ENCODE assay signal across 22 cellular contexts in the genomic region with DNA sequence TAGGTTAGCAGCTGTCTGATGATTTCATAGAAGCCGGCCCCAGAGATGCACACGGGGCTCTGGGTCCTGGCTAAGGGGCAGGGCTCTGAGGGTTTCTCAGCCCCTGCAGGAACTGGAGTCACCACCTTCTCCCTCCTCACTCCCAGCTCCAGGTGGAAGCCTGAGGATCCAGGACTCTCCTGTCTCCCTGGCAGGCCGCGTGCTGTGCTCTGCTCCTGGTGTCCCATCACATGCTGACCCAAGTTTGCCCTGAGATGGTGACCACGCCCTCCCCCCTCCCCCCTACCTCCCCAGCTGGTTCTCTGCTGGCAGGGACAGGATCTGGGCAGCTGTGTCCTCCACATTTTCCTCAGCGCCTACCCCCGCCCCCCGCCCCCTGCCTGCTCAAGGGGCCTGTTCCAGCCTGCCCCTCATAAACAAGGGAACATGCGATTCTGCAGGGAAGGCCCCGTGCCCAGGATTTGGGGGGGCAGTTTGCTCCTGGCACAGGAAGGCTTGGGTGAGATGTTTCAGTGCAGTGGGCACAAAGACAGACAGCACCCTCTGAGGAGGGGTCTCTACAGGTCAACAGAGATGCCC.
DNase-seq lines count a peak whose midpoint lies in the region; ATAC-seq and TF ChIP-seq lines count a peak whose summit lies in the region.
"Had no signal": no experiment of that assay in that cellular context is flagged by ENCODE, and none has a peak within 500 bp of the region (broad histone marks: within the 10 kb centered on the region; RNA-seq: fewer than 3 reads in every experiment).

No MANE protein-coding gene starts in this region.

- no peak for TF ChIP-seq POLR2A in HCT116 (IDR thresholded peaks at IDR 0.05; ENCODE audit: borderline replicate concordance, extremely low read depth, insufficient read depth, insufficient read length)

- H3K27ac ChIP-seq in HCT116 (ENCODE audit: low read depth, low read length) (no peak overlapping the region), RWPE1 (peak overlapping the region; percentile 76)
- H3K27ac ChIP-seq: C4-2B, GM23248, KMS-11, pancreas, right lobe of liver had no signal

- ATAC-seq in HCT116 (no peak), GM18907 (IDR thresholded peaks at IDR 0.05; ENCODE audit: unreplicated experiment) (no peak)
- ATAC-seq: pancreas; PC-3; right lobe of liver; stimulated activated effector memory CD8-positive, alpha-beta T cell treated with anti-CD3 and anti-CD28 coated beads, Interleukin-12 subunit alpha, Interleukin-12 subunit beta, amount 100 ng/mL, for 72 hours had no signal

- H3K9ac ChIP-seq in HCT116 (ENCODE audit: low read length), result no peak overlapping the region
- H3K9ac ChIP-seq: GM23248, KMS-11 had no signal

- no peaks in the 10 kb centered on the region for H3K9me2 ChIP-seq in HCT116 (ENCODE audit: insufficient read depth)

- H2AFZ ChIP-seq in HCT116 (ENCODE audit: low read depth, low read length, poor library complexity, severe bottlenecking), result no peak overlapping the region
- H2AFZ ChIP-seq: GM23248 had no signal

- POLR2A ChIA-PET in HCT116 (lab: Charles Lee) (no interaction called here), RWPE1 (lab: Yijun Ruan, JAX; ENCODE audit: low non-redundant PET) (no interaction called here)

- H3K4me1 ChIP-seq in HCT116 (ENCODE audit: control insufficient read depth in 1 of 2, insufficient read depth in 2 of 2, low read length in 2 of 2), result peaks cover 3 to 26% of the 10 kb centered on the region in 2 experiments
- H3K4me1 ChIP-seq: pancreas, right lobe of liver had no signal

- TF ChIP-seq CTCF in HCT116 (IDR thresholded peaks at IDR 0.05 in 2 of 3, conservative IDR thresholded peaks at IDR 0.05 in 1 of 3; ENCODE audit: borderline replicate concordance in 1 of 3, insufficient read depth in 1 of 3, low read depth in 2 of 3, low read length in 2 of 3) (no peak), RWPE1 (conservative IDR thresholded peaks at IDR 0.05; ENCODE audit: low read depth) (no peak)

- intact Hi-C loops in HCT116 (cut with micrococcal nuclease), result no loop called here

- H3K79me2 ChIP-seq in HCT116 (ENCODE audit: insufficient read depth, low read length), result no peaks in the 10 kb centered on the region

- H3K27me3 ChIP-seq in HCT116 (ENCODE audit: insufficient read depth, low read length), result no peaks in the 10 kb centered on the region
- no peaks in the 10 kb centered on the region for H3K27me3 ChIP-seq in MG63
- H3K27me3 ChIP-seq: pancreas, right lobe of liver had no signal

- DNase-seq in COR-L47 (lab: John Stamatoyannopoulos, UW) (peak; percentile 59), HCT116 (ENCODE audit: low read depth, low spot score) (no peak), RWPE1 (ENCODE audit: low spot score) (peak; percentile 42), left kidney (ENCODE audit: low read depth, low spot score) (peak; percentile 70), MG63 (no peak), SKM-1 (lab: John Stamatoyannopoulos, UW; ENCODE audit: unreplicated experiment) (no peak)
- no peak for DNase-seq in activated naive CD4-positive, alpha-beta T cell treated with anti-CD3 and anti-CD28 coated beads, Interleukin-2, amount 50 U/mL, for 16 hours
- DNase-seq: activated B cell treated with CpG ODN at 0.5 μM for 24 hours; activated CD4-positive, alpha-beta memory T cell treated with anti-CD3 and anti-CD28 coated beads, Interleukin-2, amount 10 ng/mL, durations not matched to agents 7 days and 5 days; foreskin melanocyte; GM23248; islet precursor cell; naive B cell; NCI-H1048; pancreas; PC-3; right lobe of liver had no signal

- TF ChIP-seq RAD21 in HCT116 (IDR thresholded peaks at IDR 0.05; ENCODE audit: low read depth), result no peak

- RAD21 ChIA-PET in HCT116 (lab: Charles Lee; ENCODE audit: low non-redundant PET in 1 of 2, low total read pairs in 2 of 2, uncharacterized antibody in 2 of 2, unreplicated experiment in 2 of 2), result no interaction called here

- H4K20me1 ChIP-seq in HCT116 (ENCODE audit: insufficient read depth), result no peaks in the 10 kb centered on the region

- H3K36me3 ChIP-seq in HCT116 (ENCODE audit: control insufficient read depth in 1 of 2, insufficient read depth in 2 of 2, low read length in 2 of 2), result no peaks in the 10 kb centered on the region
- H3K36me3 ChIP-seq in MG63, result no peaks in the 10 kb centered on the region
- H3K36me3 ChIP-seq: pancreas, right lobe of liver had no signal

- no TSS peak for BruUV-seq in HCT116 (replicated peaks; lab: Mats Ljungman, UMichigan)

- CTCF ChIA-PET in HCT116 (lab: Charles Lee) (no interaction called here), RWPE1 (lab: Yijun Ruan, JAX) (interaction anchor here (0.6 to 1.5 kb wide), 4 partner anchors 19 to 409 kb away, joined by 3 to 5 read pairs (median 4); no protein-coding TSS in a partner anchor)

- H3K9me3 ChIP-seq in HCT116 (ENCODE audit: control insufficient read depth in 1 of 2, insufficient read depth in 1 of 2, low read depth in 1 of 2, low read length in 2 of 2), result no peaks in the 10 kb centered on the region
- H3K9me3 ChIP-seq in MG63, result no peaks in the 10 kb centered on the region
- H3K9me3 ChIP-seq: pancreas, right lobe of liver had no signal

- no peak overlapping the region for H3K4me3 ChIP-seq in HCT116 (replicated peaks in 1 of 2; ENCODE audit: low read depth in 1 of 2, low read length in 2 of 2)
- H3K4me3 ChIP-seq in MG63, result no peak overlapping the region
- H3K4me3 ChIP-seq: GM23248, lung, pancreas, right lobe of liver had no signal

- peak overlapping the region; percentile 9; the same call in 1 of the 2 replicates for H3K4me2 ChIP-seq in HCT116 (ENCODE audit: low read length)
- H3K4me2 ChIP-seq: KMS-11 had no signal

TF ChIP-seq in HCT116, 20 proteins besides CTCF, POLR2A, EP300 and RAD21 (continues in another document):
- TF ChIP-seq EGR1 (IDR thresholded peaks at IDR 0.05; ENCODE audit: low read depth), result no peak
- TF ChIP-seq JUND (IDR thresholded peaks at IDR 0.05), result no peak
- no peak for TF ChIP-seq TCF7L2 (IDR thresholded peaks at IDR 0.05; ENCODE audit: borderline replicate concordance, extremely low read depth, insufficient read depth, insufficient read length)
- TF ChIP-seq FOSL1 (IDR thresholded peaks at IDR 0.05; ENCODE audit: low read depth), result no peak
- no peak for TF ChIP-seq CEBPB (IDR thresholded peaks at IDR 0.05; ENCODE audit: low read depth)
- TF ChIP-seq ZFX (IDR thresholded peaks at IDR 0.05), result no peak
- no peak for TF ChIP-seq ZBTB33 (IDR thresholded peaks at IDR 0.05; ENCODE audit: extremely low read depth, insufficient replicate concordance, low read length)
- TF ChIP-seq YY1 (IDR thresholded peaks at IDR 0.05; ENCODE audit: extremely low read depth, insufficient replicate concordance, low read depth, low read length), result no peak
- no peak for TF ChIP-seq CBX3 (IDR thresholded peaks at IDR 0.05; ENCODE audit: low read depth)
- no peak for TF ChIP-seq ATF3 (IDR thresholded peaks at IDR 0.05)
- TF ChIP-seq SIN3A (IDR thresholded peaks at IDR 0.05; ENCODE audit: low read depth), result no peak
- no peak for TF ChIP-seq EZH2 (IDR thresholded peaks at IDR 0.05)
- TF ChIP-seq EZH2phosphoT487 (IDR thresholded peaks at IDR 0.05; ENCODE audit: borderline replicate concordance), result no peak
- TF ChIP-seq, protein P1, sequence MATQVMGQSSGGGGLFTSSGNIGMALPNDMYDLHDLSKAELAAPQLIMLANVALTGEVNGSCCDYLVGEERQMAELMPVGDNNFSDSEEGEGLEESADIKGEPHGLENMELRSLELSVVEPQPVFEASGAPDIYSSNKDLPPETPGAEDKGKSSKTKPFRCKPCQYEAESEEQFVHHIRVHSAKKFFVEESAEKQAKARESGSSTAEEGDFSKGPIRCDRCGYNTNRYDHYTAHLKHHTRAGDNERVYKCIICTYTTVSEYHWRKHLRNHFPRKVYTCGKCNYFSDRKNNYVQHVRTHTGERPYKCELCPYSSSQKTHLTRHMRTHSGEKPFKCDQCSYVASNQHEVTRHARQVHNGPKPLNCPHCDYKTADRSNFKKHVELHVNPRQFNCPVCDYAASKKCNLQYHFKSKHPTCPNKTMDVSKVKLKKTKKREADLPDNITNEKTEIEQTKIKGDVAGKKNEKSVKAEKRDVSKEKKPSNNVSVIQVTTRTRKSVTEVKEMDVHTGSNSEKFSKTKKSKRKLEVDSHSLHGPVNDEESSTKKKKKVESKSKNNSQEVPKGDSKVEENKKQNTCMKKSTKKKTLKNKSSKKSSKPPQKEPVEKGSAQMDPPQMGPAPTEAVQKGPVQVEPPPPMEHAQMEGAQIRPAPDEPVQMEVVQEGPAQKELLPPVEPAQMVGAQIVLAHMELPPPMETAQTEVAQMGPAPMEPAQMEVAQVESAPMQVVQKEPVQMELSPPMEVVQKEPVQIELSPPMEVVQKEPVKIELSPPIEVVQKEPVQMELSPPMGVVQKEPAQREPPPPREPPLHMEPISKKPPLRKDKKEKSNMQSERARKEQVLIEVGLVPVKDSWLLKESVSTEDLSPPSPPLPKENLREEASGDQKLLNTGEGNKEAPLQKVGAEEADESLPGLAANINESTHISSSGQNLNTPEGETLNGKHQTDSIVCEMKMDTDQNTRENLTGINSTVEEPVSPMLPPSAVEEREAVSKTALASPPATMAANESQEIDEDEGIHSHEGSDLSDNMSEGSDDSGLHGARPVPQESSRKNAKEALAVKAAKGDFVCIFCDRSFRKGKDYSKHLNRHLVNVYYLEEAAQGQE (IDR thresholded peaks at IDR 0.05; ENCODE audit: low read depth), result no peak
- no peak for TF ChIP-seq MAX (IDR thresholded peaks at IDR 0.05)
- TF ChIP-seq SRF (IDR thresholded peaks at IDR 0.05; ENCODE audit: low read depth), result no peak

Comparison
In these comparisons a context has a peak if more than half of its experiments do, and no peak if none do; other contexts are left out.
1. DNase-seq: peak in COR-L47 (single experiment), RWPE1 (single experiment) and left kidney (single experiment); none in HCT116 (single experiment), MG63 (single experiment), SKM-1 (single experiment) and activated naive CD4-positive, alpha-beta T cell treated with anti-CD3 and anti-CD28 coated beads, Interleukin-2, amount 50 U/mL, for 16 hours (single experiment).